In the genomic region with DNA sequence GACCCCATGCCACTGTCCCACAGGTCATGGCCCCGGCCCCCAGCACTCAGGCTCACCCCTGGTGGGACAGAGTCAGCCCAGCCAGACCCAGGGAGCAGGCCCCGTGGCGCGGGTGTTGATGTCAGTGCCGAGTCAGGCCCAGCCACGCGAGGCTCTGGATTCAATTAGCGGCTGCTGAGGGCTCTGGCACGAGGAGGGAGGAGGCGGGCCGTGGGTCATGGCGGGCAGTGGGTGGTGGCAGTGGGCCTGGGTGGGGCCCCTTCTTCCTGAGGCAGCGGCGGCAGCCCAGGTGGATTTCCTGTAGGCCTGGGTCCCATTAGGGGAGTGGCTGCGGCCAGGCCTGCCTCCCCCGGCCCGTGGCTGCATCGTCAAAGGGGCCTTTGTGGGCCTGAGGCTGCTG, we compare ENCODE assay signal across 16 cellular contexts. TPM values are rescaled to one million over a fixed set of nuclear protein-coding genes. Genes with fewer than 3 reads are reported as not detected.
DNase-seq lines count a peak whose midpoint lies in the region; ATAC-seq and TF ChIP-seq lines count a peak whose summit lies in the region.
"Had no signal": no experiment of that assay in that cellular context is flagged by ENCODE, and none has a peak within 500 bp of the region (broad histone marks: within the 10 kb centered on the region; RNA-seq: fewer than 3 reads in every experiment).

No MANE protein-coding gene starts in this region.

- WGBS in mesenchymal stem cell, result 72% methylated on average over 18 of the region's 18 CpGs

- no peak overlapping the region for H3K4me2 ChIP-seq in mesenchymal stem cell (ENCODE audit: low read length, poor library complexity, severe bottlenecking)

- H2AFZ ChIP-seq in mesenchymal stem cell (ENCODE audit: low read depth, low read length), result no peak overlapping the region

- H3K36me3 ChIP-seq in mesenchymal stem cell (ENCODE audit: control insufficient read depth in 1 of 2, insufficient read depth in 2 of 2, low read depth in 1 of 2, low read length in 2 of 2), result peaks cover 43 to 66% of the 10 kb centered on the region in 2 experiments

- H3K79me1 ChIP-seq in mesenchymal stem cell (replicated peaks; ENCODE audit: low read length, poor library complexity, severe bottlenecking), result peaks cover 28% of the 10 kb centered on the region

- H2AK5ac ChIP-seq in mesenchymal stem cell (ENCODE audit: low read length, severe bottlenecking), result no peak overlapping the region

- H3K9ac ChIP-seq in mesenchymal stem cell (ENCODE audit: low read length), result peak overlapping the region; percentile 63

- H3K9me3 ChIP-seq in mesenchymal stem cell (ENCODE audit: control insufficient read depth, low read length), result no peaks in the 10 kb centered on the region
- H3K9me3 ChIP-seq: adrenal gland had no signal

- peak overlapping the region in 1 of 2 experiments; percentile 7 for H2BK12ac ChIP-seq in mesenchymal stem cell (ENCODE audit: low read length in 2 of 2)

- DNase-seq in Right ventricle myocardium superior (no peak), cardiac septum (ENCODE audit: low spot score) (no peak), dorsolateral prefrontal cortex (no peak), mesenchymal stem cell (no peak)
- DNase-seq in stimulated activated CD4-positive, alpha-beta T cell treated with anti-CD3 and anti-CD28 coated beads, Interleukin-4, amount 100 ng/mL, for 4 hours, result no peak
- DNase-seq in activated T-cell treated with anti-CD3 and anti-CD28 coated beads, Interleukin-2, amount 50 U/mL, for 48 hours, result no peak
- DNase-seq: activated CD4-positive, alpha-beta T cell treated with anti-CD3 and anti-CD28 coated beads for 1 hour; activated T-cell treated with anti-CD3 and anti-CD28 coated beads, Interleukin-2, amount 50 U/mL, for 4 hours; natural killer cell; retina; stimulated activated naive CD8-positive, alpha-beta T cell treated with anti-CD3 and anti-CD28 coated beads, Interleukin-15, Interleukin-2, amounts not matched to agents 100 U/mL and 50 U/mL, for 24 hours; SW 1271 had no signal

- peak overlapping the region in 53 of 59 donors; percentile 0 to 82 (median 68) for H3K27ac ChIP-seq in dorsolateral prefrontal cortex
- H3K27ac ChIP-seq in mesenchymal stem cell (ENCODE audit: low read length, poor library complexity, severe bottlenecking), result no peak overlapping the region

- no peak overlapping the region for H2BK5ac ChIP-seq in mesenchymal stem cell (ENCODE audit: low read depth, low read length, poor library complexity, severe bottlenecking)

- H2BK15ac ChIP-seq in mesenchymal stem cell (ENCODE audit: low read depth, poor library complexity, severe bottlenecking), result no peak overlapping the region

- H3K27me3 ChIP-seq in dorsolateral prefrontal cortex (no peaks in the 10 kb centered on the region), mesenchymal stem cell (ENCODE audit: control insufficient read depth in 1 of 2, insufficient read depth in 1 of 2, low read length in 2 of 2) (no peaks in the 10 kb centered on the region)
- H3K27me3 ChIP-seq: adrenal gland had no signal

- peak overlapping the region in 1 of 2 experiments; percentile 7 for H3K18ac ChIP-seq in mesenchymal stem cell (ENCODE audit: low read depth in 1 of 2, low read length in 2 of 2)

- H3K23ac ChIP-seq in mesenchymal stem cell (ENCODE audit: low read length in 2 of 2), result peak overlapping the region in 1 of 2 experiments; percentile 26

- H4K91ac ChIP-seq in mesenchymal stem cell (ENCODE audit: low read length), result peak overlapping the region; percentile 46

- TF ChIP-seq CTCF in dorsolateral prefrontal cortex (IDR thresholded peaks at IDR 0.05 in 54 of 56, conservative IDR thresholded peaks at IDR 0.05 in 2 of 56; ENCODE audit: low read depth in 1 of 56, partially characterized antibody in 56 of 56), result no peak

- H3K4me1 ChIP-seq in mesenchymal stem cell (ENCODE audit: control insufficient read depth, insufficient read depth, low read depth, low read length), result peaks cover 76% of the 10 kb centered on the region

- intact Hi-C loops in Right ventricle myocardium superior (cut with DNase I) (no loop called here), cardiac septum (cut with DNase I) (no loop called here), dorsolateral prefrontal cortex (cut with DNase I) (no loop called here)

- no peak overlapping the region for H3K4me3 ChIP-seq in dorsolateral prefrontal cortex
- H3K4me3 ChIP-seq in mesenchymal stem cell (ENCODE audit: insufficient read depth in 1 of 2, low read depth in 1 of 2, low read length in 2 of 2), result no peak overlapping the region
- H3K4me3 ChIP-seq: adrenal gland had no signal

- peak; percentile 7 for ATAC-seq in Right ventricle myocardium superior (ENCODE audit: poor library complexity)
- ATAC-seq in GM18909 (IDR thresholded peaks at IDR 0.05; ENCODE audit: poor library complexity, unreplicated experiment), result no peak
- ATAC-seq in GM19397 (IDR thresholded peaks at IDR 0.05; ENCODE audit: unreplicated experiment), result no peak
- ATAC-seq: activated T-cell treated with anti-CD3 and anti-CD28 coated beads, Interleukin-2, amount 50 U/mL, for 4 hours; natural killer cell; stimulated activated naive CD8-positive, alpha-beta T cell treated with anti-CD3 and anti-CD28 coated beads, Interleukin-15, Interleukin-2, amounts not matched to agents 100 U/mL and 50 U/mL, for 24 hours had no signal

- peak overlapping the region; percentile 68 for H4K8ac ChIP-seq in mesenchymal stem cell (ENCODE audit: low read length)

- no peak overlapping the region for H3K14ac ChIP-seq in mesenchymal stem cell (ENCODE audit: low read length in 2 of 2)

- peak overlapping the region in 1 of 2 experiments; percentile 30 for H3K4ac ChIP-seq in mesenchymal stem cell (ENCODE audit: low read depth in 1 of 2, low read length in 2 of 2)

- no peak overlapping the region for H2BK120ac ChIP-seq in mesenchymal stem cell (ENCODE audit: low read depth, low read length)

RNA-seq across cellular contexts. Expression of a gene that starts 12.8 kb away (rescaled TPM):
- total RNA-seq in Right ventricle myocardium superior (5.7 TPM), cardiac septum (6.3 TPM), dorsolateral prefrontal cortex (10 to 100 TPM in 84 of 120 experiments, 1 to 10 TPM in 36; 3.9 to 49.4 (median 12.1) TPM)
- 127 TPM for polyA plus RNA-seq in mesenchymal stem cell (2013, experiment 1 of 2)
- polyA plus RNA-seq in mesenchymal stem cell (2013, experiment 2 of 2), result 127 TPM
- total RNA-seq: OCI-LY7 had no signal

RNA-seq across cellular contexts. Expression of a gene that starts 31.9 kb away (rescaled TPM):
- total RNA-seq in Right ventricle myocardium superior (11.6 TPM), cardiac septum (11.9 TPM), dorsolateral prefrontal cortex (100 to 1,000 TPM in 1 of 120 experiments, 10 to 100 TPM in 119; 38.4 to 111 (median 63.7) TPM)
- polyA plus RNA-seq in mesenchymal stem cell (2013, experiment 1 of 2), result 25.5 TPM
- polyA plus RNA-seq in mesenchymal stem cell (2013, experiment 2 of 2), result 22.1 TPM

RNA-seq across cellular contexts. Expression of a gene that starts 33.4 kb away (rescaled TPM):
- total RNA-seq in Right ventricle myocardium superior (74.0 TPM), cardiac septum (43.3 TPM), dorsolateral prefrontal cortex (10 to 100 TPM; 31.5 to 61.9 (median 44.6) TPM)
- 39.3 TPM for polyA plus RNA-seq in mesenchymal stem cell (2013, experiment 1 of 2)
- polyA plus RNA-seq in mesenchymal stem cell (2013, experiment 2 of 2), result 43.3 TPM

RNA-seq across cellular contexts. Expression of a gene that starts 41.2 kb away (rescaled TPM):
- total RNA-seq in Right ventricle myocardium superior (76.8 TPM), cardiac septum (50.7 TPM), dorsolateral prefrontal cortex (10 to 100 TPM; 38.3 to 66.6 (median 53.2) TPM)
- 27.3 TPM for polyA plus RNA-seq in mesenchymal stem cell (2013, experiment 1 of 2)
- 27.3 TPM for polyA plus RNA-seq in mesenchymal stem cell (2013, experiment 2 of 2)
